11 cellular contexts compared by ENCODE assay signal in the genomic region with DNA sequence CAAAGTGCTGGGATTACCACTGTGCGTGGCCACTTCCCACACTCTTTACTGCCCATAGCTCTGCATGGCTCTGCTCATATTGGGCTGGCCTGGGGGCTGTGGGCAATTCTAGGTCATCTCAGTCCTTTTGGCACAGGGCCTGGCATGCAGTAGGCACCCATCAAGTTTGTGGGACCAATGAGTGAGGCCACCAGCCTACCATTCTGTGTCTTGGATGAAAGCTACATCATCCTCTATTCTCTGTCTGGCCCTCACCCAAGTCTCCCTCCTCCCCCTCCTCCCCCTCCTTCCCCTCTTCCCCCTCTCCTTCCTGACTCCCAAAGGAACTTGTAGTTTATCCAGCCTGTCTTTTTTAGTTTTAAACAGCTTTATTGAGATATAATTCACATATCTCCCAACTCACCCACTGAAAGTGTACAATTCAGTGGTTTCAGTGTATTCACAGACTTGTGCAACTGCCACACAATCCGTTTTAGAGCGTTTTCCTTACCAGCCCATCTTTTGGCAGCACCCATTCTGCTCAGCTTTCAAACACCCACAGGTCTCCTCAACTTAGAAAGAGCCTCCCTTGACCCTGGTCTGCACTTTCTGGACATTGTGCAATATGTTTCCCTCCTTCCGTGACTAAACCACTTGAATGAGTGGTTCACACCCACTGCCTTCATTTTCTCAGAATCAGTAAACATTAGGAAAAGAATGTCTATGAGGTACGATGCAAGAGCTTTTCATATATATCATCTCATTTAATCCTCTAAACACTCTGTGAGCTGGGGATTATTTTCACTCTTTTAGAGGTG. TPM values are rescaled to one million over a fixed set of nuclear protein-coding genes. Genes with fewer than 3 reads are reported as not detected.
DNase-seq lines count a peak whose midpoint lies in the region; ATAC-seq and TF ChIP-seq lines count a peak whose summit lies in the region.
"Had no signal": no experiment of that assay in that cellular context is flagged by ENCODE, and none has a peak within 500 bp of the region (broad histone marks: within the 10 kb centered on the region; RNA-seq: fewer than 3 reads in every experiment).

No MANE protein-coding gene starts in this region.

- ATAC-seq in sciatic nerve (peak; percentile 90), GM18867 (IDR thresholded peaks at IDR 0.05; ENCODE audit: unreplicated experiment) (no peak), left lobe of liver (no peak), HG03097 (IDR thresholded peaks at IDR 0.05; ENCODE audit: low FRiP score, unreplicated experiment) (no peak)

- H3K27ac ChIP-seq in Peyer's patch (peak overlapping the region; percentile 20 to 60 (median 42)), tibial artery (no peak overlapping the region)
- H3K27ac ChIP-seq: WERI-Rb-1 had no signal

- H3K4me1 ChIP-seq in Peyer's patch (peaks cover 0 to 25% (median under 1%) of the 10 kb centered on the region in 4 donors), tibial artery (peaks cover 0 to 11% (median 9%) of the 10 kb centered on the region in 4 donors)

- H3K36me3 ChIP-seq in Peyer's patch, result no peaks in the 10 kb centered on the region
- H3K36me3 ChIP-seq in tibial artery, result no peaks in the 10 kb centered on the region
- H3K36me3 ChIP-seq: WERI-Rb-1 had no signal

- no peak for TF ChIP-seq POLR2A in Peyer's patch (IDR thresholded peaks at IDR 0.05)

- TF ChIP-seq CTCF in Peyer's patch (IDR thresholded peaks at IDR 0.05) (no peak), tibial artery (IDR thresholded peaks at IDR 0.05) (no peak)

- H3K27me3 ChIP-seq in Peyer's patch, result no peaks in the 10 kb centered on the region
- H3K27me3 ChIP-seq in tibial artery, result peaks cover 0 to 3% of the 10 kb centered on the region in 2 donors

- no peak overlapping the region for H3K4me3 ChIP-seq in Peyer's patch
- H3K4me3 ChIP-seq in tibial artery, result no peak overlapping the region

- intact Hi-C loops in sciatic nerve (cut with DNase I) (no loop called here), tibial artery (cut with DNase I; ENCODE audit: low total_unique reads) (loop anchor here (10.0 kb wide), 1 partner anchor 56 kb away; no protein-coding TSS in a partner anchor)

- DNase-seq in Daoy (ENCODE audit: low read depth) (peak; percentile 25), Peyer's patch (no peak), fibroblast of peridontal ligament (ENCODE audit: extremely low read depth) (peak; percentile 81), sciatic nerve (ENCODE audit: low spot score) (peak; percentile 62), tibial artery (no peak), left lobe of liver (ENCODE audit: low spot score) (no peak)
- DNase-seq: cortex of kidney, NCI-H2171 treated with DMSO at 0.1 percent for 48 hours, WERI-Rb-1 had no signal

- H3K9me3 ChIP-seq in Peyer's patch (no peaks in the 10 kb centered on the region), tibial artery (no peaks in the 10 kb centered on the region)

RNA-seq across cellular contexts. Expression of a gene that starts 21.5 kb away (rescaled TPM):
- total RNA-seq in Daoy (2014; rRNA removed; shearing (Covaris generic)), result 70.7 and 77.8 TPM in 2 replicates
- total RNA-seq in Peyer's patch (10 to 100 TPM; 41.1 to 64.4 (median 52.4) TPM), sciatic nerve (29.7 TPM), left lobe of liver (26.6 TPM)

Comparison
In these comparisons a context has a peak if more than half of its experiments do, and no peak if none do; other contexts are left out.
1. DNase-seq: peak in Daoy (single experiment), fibroblast of peridontal ligament (single experiment) and sciatic nerve (single experiment); none in Peyer's patch (0 of 3), tibial artery (0 of 2) and left lobe of liver (single experiment).
2. H3K27ac ChIP-seq: peak in Peyer's patch (4 of 4); none in tibial artery (0 of 2).